In the genomic region with DNA sequence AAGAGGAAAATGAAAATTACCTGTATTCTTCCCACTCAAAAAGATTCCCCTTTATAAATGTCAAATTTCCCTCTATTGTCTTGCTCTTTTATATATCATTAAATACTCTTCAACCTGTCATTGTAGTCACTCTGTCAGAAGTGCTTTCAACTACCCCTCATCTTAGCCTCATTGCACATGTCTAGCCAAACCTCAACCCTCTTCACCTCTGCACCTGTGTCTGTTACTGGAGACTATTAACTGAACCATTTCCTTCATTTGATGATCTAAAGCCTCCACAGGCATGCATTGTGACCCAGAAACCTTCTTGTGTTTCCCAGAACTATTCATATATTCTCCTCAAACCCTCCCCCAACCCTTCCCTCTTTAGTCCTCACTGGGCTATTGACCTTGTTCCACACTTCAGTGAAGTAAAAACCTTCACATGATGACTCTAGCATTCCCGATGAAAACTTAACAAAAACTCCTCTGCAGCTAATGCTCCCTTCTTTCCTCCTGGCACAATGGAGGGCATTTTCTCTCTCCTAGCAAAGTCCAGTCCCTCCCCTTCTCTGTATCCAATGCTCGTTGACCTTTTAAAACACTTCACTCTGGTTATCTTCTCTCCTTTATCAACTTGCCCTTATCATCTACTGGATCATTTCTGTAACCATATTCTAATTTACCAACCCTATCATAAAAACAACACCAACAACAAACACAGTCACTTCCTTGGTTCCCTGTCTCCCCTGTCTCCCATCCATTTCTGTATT, we compare ENCODE assay signal across 22 cellular contexts.
DNase-seq lines count a peak whose midpoint lies in the region; ATAC-seq, FAIRE-seq and TF ChIP-seq lines count a peak whose summit lies in the region.
"Had no signal": no experiment of that assay in that cellular context is flagged by ENCODE, and none has a peak within 500 bp of the region (broad histone marks: within the 10 kb centered on the region; RNA-seq: fewer than 3 reads in every experiment).

No MANE protein-coding gene starts in this region.

- H3K27ac ChIP-seq in small intestine (ENCODE audit: low read depth in 1 of 2, low read length in 1 of 2) (peak overlapping the region in 1 of 2 donors; percentile 3), right cardiac atrium (ENCODE audit: low read length) (no peak overlapping the region)
- H3K27ac ChIP-seq: BLaER1, KMS-11 had no signal

- H3K27me3 ChIP-seq in small intestine (ENCODE audit: control insufficient read depth in 2 of 2, insufficient read depth in 2 of 2, low read length in 2 of 2), result no peaks in the 10 kb centered on the region
- no peaks in the 10 kb centered on the region for H3K27me3 ChIP-seq in right cardiac atrium (ENCODE audit: control insufficient read depth, insufficient read depth)
- H3K27me3 ChIP-seq: BLaER1, MG63 had no signal

- WGBS in small intestine, 3 donors, result 7 to 56% (median 28%) methylated on average over 2 of the region's 2 CpGs
- 53% methylated on average over 2 of the region's 2 CpGs for WGBS in right cardiac atrium

- no peaks in the 10 kb centered on the region for H3K9me3 Mint-ChIP-seq in MCF 10A (ENCODE audit: unreplicated experiment)
- H3K9me3 Mint-ChIP-seq: CD8-positive, alpha-beta T cell had no signal

- H3K4me1 Mint-ChIP-seq in MCF 10A (ENCODE audit: insufficient read depth, unreplicated experiment), result peaks cover 10% of the 10 kb centered on the region

- H3K4me3 Mint-ChIP-seq in MCF 10A (ENCODE audit: unreplicated experiment), result no peak overlapping the region
- H3K4me3 Mint-ChIP-seq: CD8-positive, alpha-beta T cell had no signal

- no TSS peak for BruUV-seq in MCF 10A (replicated peaks; lab: Mats Ljungman, UMichigan)

- intact Hi-C loops in right cardiac atrium (cut with DNase I), result no loop called here
- intact Hi-C loops in MCF 10A (cut with micrococcal nuclease), result no loop called here

- H3K27me3 Mint-ChIP-seq in MCF 10A (ENCODE audit: insufficient read depth, unreplicated experiment), result no peaks in the 10 kb centered on the region

- no peak overlapping the region for H3K27ac Mint-ChIP-seq in MCF 10A (ENCODE audit: low read depth, unreplicated experiment)
- H3K27ac Mint-ChIP-seq: CD8-positive, alpha-beta T cell had no signal

- no peaks in the 10 kb centered on the region for H3K36me3 ChIP-seq in small intestine (ENCODE audit: control insufficient read depth in 2 of 2, insufficient read depth in 2 of 2, low read length in 2 of 2)
- H3K36me3 ChIP-seq: BLaER1 had no signal

- H3K4me3 ChIP-seq in small intestine (ENCODE audit: low read depth in 1 of 2, low read length in 2 of 2), result no peak overlapping the region
- no peak overlapping the region for H3K4me3 ChIP-seq in right cardiac atrium (ENCODE audit: low read length)
- H3K4me3 ChIP-seq: BLaER1, MG63 had no signal

- H3K4me1 ChIP-seq in small intestine (ENCODE audit: control insufficient read depth in 2 of 2, insufficient read depth in 1 of 2, low read depth in 1 of 2, low read length in 1 of 2) (peaks cover 0 to 2% of the 10 kb centered on the region in 2 donors), right cardiac atrium (ENCODE audit: control insufficient read depth, insufficient read depth, low read length) (no peaks in the 10 kb centered on the region)
- H3K4me1 ChIP-seq: BLaER1 had no signal

- no peaks in the 10 kb centered on the region for H3K36me3 Mint-ChIP-seq in MCF 10A (ENCODE audit: insufficient read depth, unreplicated experiment)
- H3K36me3 Mint-ChIP-seq: CD8-positive, alpha-beta T cell had no signal

- TF ChIP-seq CTCF in MCF 10A (IDR thresholded peaks at IDR 0.05; ENCODE audit: unreplicated experiment), result no peak

- CTCF ChIA-PET in MCF 10A (lab: Yijun Ruan, JAX), result interaction anchor here (0.5 kb wide), 1 partner anchor 292 kb away, joined by 3 read pairs; no protein-coding TSS in a partner anchor

- no peak for ATAC-seq in right cardiac atrium
- ATAC-seq: CD8-positive, alpha-beta T cell; HepG2 had no signal

- peak; percentile 25 for DNase-seq in NCI-H510A treated with DMSO at 0.1 percent for 48 hours (lab: John Stamatoyannopoulos, UW)
- no peak for DNase-seq in NCI-H510A (lab: John Stamatoyannopoulos, UW)
- DNase-seq in NCI-H2227 (lab: John Stamatoyannopoulos, UW; ENCODE audit: unreplicated experiment), result peak; percentile 71
- DNase-seq in kidney tubule cell (ENCODE audit: low spot score), result peak; percentile 15
- peak; percentile 69 for DNase-seq in small intestine
- DNase-seq in right cardiac atrium, result no peak
- no peak for DNase-seq in effector CD4-positive, alpha-beta T cell
- DNase-seq in MCF 10A (ENCODE audit: unreplicated experiment), result no peak
- DNase-seq: CD8-positive, alpha-beta T cell; MG63; NCI-H1092; NCI-H1694; NCI-H226; NCI-H526 treated with DMSO at 0.1 percent for 48 hours; OCI-M1; SIG-M5 had no signal

- H3K9me3 ChIP-seq in small intestine (ENCODE audit: control insufficient read depth, low read depth), result no peaks in the 10 kb centered on the region
- no peaks in the 10 kb centered on the region for H3K9me3 ChIP-seq in right cardiac atrium (ENCODE audit: control insufficient read depth, low read length)
- H3K9me3 ChIP-seq: MG63 had no signal

- POLR2A ChIA-PET in MCF 10A (lab: Yijun Ruan, JAX), result no interaction called here

- no peak for FAIRE-seq in small intestine (lab: Jason Lieb, UNC)
- FAIRE-seq: A204.1, D721Med, H54, HepG2 had no signal

Comparison
In these comparisons a context has a peak if more than half of its experiments do, and no peak if none do; other contexts are left out.
1. DNase-seq: peak in NCI-H510A treated with DMSO at 0.1 percent for 48 hours (single experiment), NCI-H2227 (single experiment), kidney tubule cell (single experiment) and small intestine (single experiment); none in NCI-H510A (single experiment), right cardiac atrium (0 of 3), effector CD4-positive, alpha-beta T cell (single experiment) and MCF 10A (single experiment).